16 cellular contexts compared by ENCODE assay signal in the genomic region with DNA sequence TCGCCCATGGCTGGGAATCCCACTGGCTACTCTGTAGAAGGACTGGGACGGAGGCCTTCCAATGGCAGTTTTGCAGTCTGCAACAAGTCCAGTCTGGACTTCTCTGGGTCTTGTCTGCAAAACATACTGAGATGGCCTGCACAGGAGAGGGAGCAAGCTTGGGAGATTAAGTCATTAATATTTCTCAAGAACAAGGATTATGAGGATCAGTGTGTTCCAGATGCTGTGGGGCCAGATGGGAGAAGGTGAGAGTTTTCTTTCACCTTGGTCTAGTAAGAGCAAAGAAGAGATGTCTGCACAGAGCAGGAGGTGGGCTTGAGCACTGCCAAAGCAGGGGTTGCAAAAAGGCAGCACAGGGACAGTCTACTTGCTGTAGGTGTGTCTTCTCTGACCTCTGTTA. TPM values are rescaled to one million over a fixed set of nuclear protein-coding genes. Genes with fewer than 3 reads are reported as not detected.
A peak's percentile ranks its signal among the peaks of the same experiment; 100 is the strongest.
DNase-seq lines count a peak whose midpoint lies in the region; ATAC-seq and TF ChIP-seq lines count a peak whose summit lies in the region.
"Had no signal": no experiment of that assay in that cellular context is flagged by ENCODE, and none has a peak within 500 bp of the region (broad histone marks: within the 10 kb centered on the region; RNA-seq: fewer than 3 reads in every experiment).

A gene (minus strand): TSS at position 128 of the 400 bp plus-strand sequence. CDS start 120 bp downstream, at position 8.

- TF ChIP-seq CTCF in MCF 10A (IDR thresholded peaks at IDR 0.05; ENCODE audit: unreplicated experiment): no peak
- no peak for TF ChIP-seq CTCF in breast epithelium (IDR thresholded peaks at IDR 0.05)
- no peak for TF ChIP-seq CTCF in VCaP (conservative IDR thresholded peaks at IDR 0.05)
- no peak for TF ChIP-seq CTCF in hepatocyte (IDR thresholded peaks at IDR 0.05; ENCODE audit: poor library complexity)

- H3K9me3 ChIP-seq in breast epithelium (no peaks in the 10 kb centered on the region), hepatocyte (ENCODE audit: low read depth) (no peaks in the 10 kb centered on the region)
- H3K9me3 ChIP-seq: BLaER1 treated with 17β-estradiol and CSF1 and Interleukin-3, amounts not matched to agents 10 nM and 100 nM; SJSA1 had no signal

- intact Hi-C loops in MCF 10A (cut with micrococcal nuclease) (no loop called here), breast epithelium (cut with DNase I; ENCODE audit: low total_unique reads) (no loop called here)

- H3K9me3 Mint-ChIP-seq in MCF 10A (ENCODE audit: unreplicated experiment): no peaks in the 10 kb centered on the region

- H3K4me1 Mint-ChIP-seq in MCF 10A (ENCODE audit: insufficient read depth, unreplicated experiment): peaks cover 49% of the 10 kb centered on the region

- no peak within 1 kb of the TSS for H3K4me3 Mint-ChIP-seq in MCF 10A (ENCODE audit: unreplicated experiment)

- no peaks in the 10 kb centered on the region for H3K79me2 ChIP-seq in hepatocyte

- no peak within 1 kb of the TSS for H3K4me3 ChIP-seq in breast epithelium
- H3K4me3 ChIP-seq in hepatocyte: no peak within 1 kb of the TSS
- H3K4me3 ChIP-seq: BLaER1 treated with 17β-estradiol and CSF1 and Interleukin-3, amounts not matched to agents 10 nM and 100 nM; GM12878; SJSA1 had no signal

- no peak within 1 kb of the TSS for H2AFZ ChIP-seq in hepatocyte

- no peak for DNase-seq in MCF 10A (ENCODE audit: unreplicated experiment)
- DNase-seq in breast epithelium (ENCODE audit: low spot score in 2 of 2): no peak
- no peak for DNase-seq in hepatocyte (ENCODE audit: low spot score)
- DNase-seq in DMS153 (lab: John Stamatoyannopoulos, UW): no peak
- no peak for DNase-seq in HK-2 (ENCODE audit: unreplicated experiment)
- no peak for DNase-seq in SW 1271 (lab: John Stamatoyannopoulos, UW)
- DNase-seq: MM.1S, NCI-H1105, NCI-H187, NCI-H446 had no signal

- BruUV-seq in MCF 10A (replicated peaks; lab: Mats Ljungman, UMichigan): no TSS peak

- H3K9me2 ChIP-seq in hepatocyte (replicated peaks; ENCODE audit: insufficient read depth): no peaks in the 10 kb centered on the region

- POLR2A ChIA-PET in MCF 10A (lab: Yijun Ruan, JAX): interaction anchor here (0.8 to 7.1 kb wide), 2 partner anchors 9 to 14 kb away, joined by 4 to 51 read pairs; a partner anchor contains a TSS

- H3K27ac ChIP-seq in breast epithelium (peak within 1 kb of the TSS in 1 of 2 donors; percentile 26), VCaP (peak within 1 kb of the TSS; percentile 87), hepatocyte (peak within 1 kb of the TSS; percentile 95)
- H3K27ac ChIP-seq: 22Rv1; BLaER1 treated with 17β-estradiol and CSF1 and Interleukin-3, amounts not matched to agents 10 nM and 100 nM; SJSA1 had no signal

- no peaks in the 10 kb centered on the region for H3K27me3 Mint-ChIP-seq in MCF 10A (ENCODE audit: insufficient read depth, unreplicated experiment)

- CTCF ChIA-PET in MCF 10A (lab: Yijun Ruan, JAX): interaction anchor here (0.9 to 29.3 kb wide), 3 partner anchors 14 to 98 kb away, joined by 4 to 1621 read pairs (median 4); no protein-coding TSS in a partner anchor

- 91% methylated on average over 2 of the region's 2 CpGs for WGBS in hepatocyte (ENCODE audit: low lambda C conversion rate, missing lambda C conversion rate)

- H4K20me1 ChIP-seq in hepatocyte (ENCODE audit: insufficient read depth, poor library complexity, severe bottlenecking): no peaks in the 10 kb centered on the region
- H4K20me1 ChIP-seq: BLaER1 treated with 17β-estradiol and CSF1 and Interleukin-3, amounts not matched to agents 10 nM and 100 nM had no signal

- TF ChIP-seq POLR2A in breast epithelium (IDR thresholded peaks at IDR 0.05): no peak

- ATAC-seq in GM21786 (IDR thresholded peaks at IDR 0.05; ENCODE audit: unreplicated experiment): no peak
- ATAC-seq: GM12878 had no signal

- peak within 1 kb of the TSS; percentile 32 for H3K27ac Mint-ChIP-seq in MCF 10A (ENCODE audit: low read depth, unreplicated experiment)

- H3K36me3 Mint-ChIP-seq in MCF 10A (ENCODE audit: insufficient read depth, unreplicated experiment): no peaks in the 10 kb centered on the region

- peak within 1 kb of the TSS; percentile 55 for H3K4me2 ChIP-seq in hepatocyte
- H3K4me2 ChIP-seq: BLaER1 treated with 17β-estradiol and CSF1 and Interleukin-3, amounts not matched to agents 10 nM and 100 nM had no signal

- H3K27me3 ChIP-seq in breast epithelium (no peaks in the 10 kb centered on the region), hepatocyte (no peaks in the 10 kb centered on the region)
- H3K27me3 ChIP-seq: BLaER1 treated with 17β-estradiol and CSF1 and Interleukin-3, amounts not matched to agents 10 nM and 100 nM; SJSA1 had no signal

- H3K4me1 ChIP-seq in breast epithelium: peaks cover 0 to 9% of the 10 kb centered on the region in 2 donors
- peaks cover 58% of the 10 kb centered on the region for H3K4me1 ChIP-seq in hepatocyte (ENCODE audit: insufficient read depth)

- H3K36me3 ChIP-seq in breast epithelium (no peaks in the 10 kb centered on the region), hepatocyte (replicated peaks; ENCODE audit: insufficient read depth, low read depth) (no peaks in the 10 kb centered on the region)
- H3K36me3 ChIP-seq: BLaER1 treated with 17β-estradiol and CSF1 and Interleukin-3, amounts not matched to agents 10 nM and 100 nM; SJSA1 had no signal

RNA-seq across cellular contexts. Expression of the gene that starts here (rescaled TPM):
- total RNA-seq in MCF 10A (2022): 0.22 and 0.42 TPM in 2 replicates
- total RNA-seq in breast epithelium: under 1 TPM in 2 of 3 donors, not detected in 1; under 0.01 to 0.15 TPM
- 3.6 and 4.6 TPM in 2 replicates for total RNA-seq in hepatocyte
- 3.7 and 3.9 TPM in 2 replicates for polyA plus RNA-seq in hepatocyte
- total RNA-seq: GM12878 had no signal
